In genomic region chr14:105064721-105065143, GRCh38 we compare ENCODE assay signal across 1 cellular context.
TF ChIP-seq lines count a peak whose summit lies in the region.

No MANE protein-coding gene starts in this region.

TF ChIP-seq in HepG2, 621 proteins besides CTCF, POLR2A, EP300 and RAD21 (continued from another document):
- TF ChIP-seq USF2 (IDR thresholded peaks at IDR 0.05; ENCODE audit: low read depth, low read length) (peak; percentile 72), USF2 (CRISPR knock-in tag; IDR thresholded peaks at IDR 0.05; ENCODE audit: borderline replicate concordance) (peak; percentile 81; the same call in 1 of the 2 replicates), HNF4G (IDR thresholded peaks at IDR 0.05; ENCODE audit: borderline replicate concordance, low read depth, low read length) (peak; percentile 13; the same call in 1 of the 2 replicates), HNF4G (CRISPR knock-in tag; IDR thresholded peaks at IDR 0.05; ENCODE audit: borderline replicate concordance, low read depth) (no peak), STAT6 (CRISPR knock-in tag; IDR thresholded peaks at IDR 0.05; ENCODE audit: borderline replicate concordance) (no peak)
